In genomic region chr10:2014541-2014940, GRCh38 we compare ENCODE assay signal across 22 cellular contexts.
DNase-seq lines count a peak whose midpoint lies in the region; ATAC-seq and TF ChIP-seq lines count a peak whose summit lies in the region.
"Had no signal": no experiment of that assay in that cellular context is flagged by ENCODE, and none has a peak within 500 bp of the region (broad histone marks: within the 10 kb centered on the region; RNA-seq: fewer than 3 reads in every experiment).

No MANE protein-coding gene starts in this region.

- H3K4me1 ChIP-seq in GM23338 (ENCODE audit: insufficient read depth), result no peaks in the 10 kb centered on the region
- no peaks in the 10 kb centered on the region for H3K4me1 ChIP-seq in testis
- no peaks in the 10 kb centered on the region for H3K4me1 ChIP-seq in right lobe of liver
- H3K4me1 ChIP-seq: BE2C had no signal

- H3K4me3 ChIP-seq in GM23338 (no peak overlapping the region), testis (peak overlapping the region; percentile 1 to 25), right lobe of liver (no peak overlapping the region)
- H3K4me3 ChIP-seq: BLaER1 had no signal

- no peaks in the 10 kb centered on the region for H3K79me2 ChIP-seq in GM23338 (replicated peaks; ENCODE audit: insufficient read depth)

- H3K27ac ChIP-seq in GM23338 (ENCODE audit: low read depth) (no peak overlapping the region), testis (no peak overlapping the region), right lobe of liver (no peak overlapping the region)
- H3K27ac ChIP-seq: BLaER1 had no signal

- peaks cover under 1% of the 10 kb centered on the region; the same call in 1 of the 3 replicates for H3K9me3 Mint-ChIP-seq in GM23338
- H3K9me3 Mint-ChIP-seq: CD4-positive, alpha-beta memory T cell; CD8-positive, alpha-beta memory T cell had no signal

- WGBS in testis, 2 donors, result 63 to 74% methylated on average over 12 of the region's 12 CpGs
- 76% methylated on average over 5 of the region's 12 CpGs for WGBS in right lobe of liver (ENCODE audit: insufficient coverage, low coverage, low lambda C conversion rate, missing lambda C conversion rate)

- no peaks in the 10 kb centered on the region for H3F3A ChIP-seq in GM23338 (replicated peaks; ENCODE audit: low read depth)

- H3K4me3 Mint-ChIP-seq in GM23338, result no peak overlapping the region
- H3K4me3 Mint-ChIP-seq: CD14-positive monocyte; CD4-positive, alpha-beta memory T cell; CD4-positive, CD25-positive, alpha-beta regulatory T cell; CD8-positive, alpha-beta memory T cell had no signal

- H3K27me3 ChIP-seq in GM23338 (ENCODE audit: insufficient read depth), result no peaks in the 10 kb centered on the region
- no peaks in the 10 kb centered on the region for H3K27me3 ChIP-seq in testis
- H3K27me3 ChIP-seq in right lobe of liver, result no peaks in the 10 kb centered on the region
- H3K27me3 ChIP-seq: BE2C, BLaER1 had no signal

- H3K4me1 Mint-ChIP-seq in GM23338, result no peaks in the 10 kb centered on the region
- H3K4me1 Mint-ChIP-seq: CD14-positive monocyte; CD4-positive, alpha-beta memory T cell; CD4-positive, CD25-positive, alpha-beta regulatory T cell; CD8-positive, alpha-beta memory T cell had no signal

- TF ChIP-seq POLR2A in testis (IDR thresholded peaks at IDR 0.05), result no peak
- TF ChIP-seq POLR2A in right lobe of liver (IDR thresholded peaks at IDR 0.05), result no peak

- intact Hi-C loops in testis (cut with DNase I; ENCODE audit: low total_unique reads), result no loop called here
- intact Hi-C loops in right lobe of liver (cut with DNase I), result no loop called here

- ATAC-seq in GM23338 (no peak), right lobe of liver (no peak), HG03039 (IDR thresholded peaks at IDR 0.05; ENCODE audit: unreplicated experiment) (no peak)

- DNase-seq in GM23338 (ENCODE audit: low spot score) (peak; percentile 7), RPMI7951 (ENCODE audit: low read depth) (peak; percentile 19), testis (no peak), right lobe of liver (no peak), ecto neural progenitor cell (ENCODE audit: low spot score) (no peak)
- DNase-seq: 8988T; ACHN; BE2C; C1 segment of cervical spinal cord; CD4-positive, alpha-beta memory T cell; CD4-positive, CD25-positive, alpha-beta regulatory T cell; CD8-positive, alpha-beta memory T cell; COR-L47; DMS 273 treated with DMSO at 0.1 percent for 48 hours; DMS153; DMS53; DMS79; DND-41; GF-D8 had no signal

- H2AFZ ChIP-seq in GM23338, result no peak overlapping the region

- H3K36me3 Mint-ChIP-seq in GM23338 (ENCODE audit: low read depth), result no peaks in the 10 kb centered on the region
- H3K36me3 Mint-ChIP-seq: CD14-positive monocyte; CD4-positive, alpha-beta memory T cell; CD4-positive, CD25-positive, alpha-beta regulatory T cell; CD8-positive, alpha-beta memory T cell had no signal

- no peaks in the 10 kb centered on the region for H4K20me1 ChIP-seq in GM23338 (replicated peaks; ENCODE audit: insufficient read depth)
- H4K20me1 ChIP-seq: BLaER1 had no signal

- peaks cover 6% of the 10 kb centered on the region for H3K27me3 Mint-ChIP-seq in GM23338 (ENCODE audit: insufficient read depth, low read depth, poor library complexity)
- H3K27me3 Mint-ChIP-seq: CD4-positive, alpha-beta memory T cell; CD4-positive, CD25-positive, alpha-beta regulatory T cell; CD8-positive, alpha-beta memory T cell had no signal

- 0 out of 2 replicates have a peak, but pooled peaks cover 3% of the 10 kb centered on the region for H3K9me2 ChIP-seq in GM23338 (ENCODE audit: insufficient read depth)

- H3K4me2 ChIP-seq in GM23338, result no peak overlapping the region
- H3K4me2 ChIP-seq: BLaER1 had no signal

- H3K36me3 ChIP-seq in GM23338 (ENCODE audit: insufficient read depth) (no peaks in the 10 kb centered on the region), testis (ENCODE audit: low read depth, missing control alignments) (no peaks in the 10 kb centered on the region), right lobe of liver (no peaks in the 10 kb centered on the region)
- H3K36me3 ChIP-seq: BE2C, BLaER1 had no signal

- H3K9me3 ChIP-seq in testis (no peaks in the 10 kb centered on the region), right lobe of liver (no peaks in the 10 kb centered on the region)
- H3K9me3 ChIP-seq: BE2C had no signal

- TF ChIP-seq CTCF in GM23338 (conservative IDR thresholded peaks at IDR 0.05; ENCODE audit: low read depth in 2 of 2) (no peak), testis (IDR thresholded peaks at IDR 0.05) (no peak), right lobe of liver (IDR thresholded peaks at IDR 0.05) (no peak)

- H3K27ac Mint-ChIP-seq in GM23338, result no peak overlapping the region
- H3K27ac Mint-ChIP-seq: CD4-positive, alpha-beta memory T cell had no signal

TF ChIP-seq in GM23338, 12 proteins besides CTCF, POLR2A, EP300 and RAD21 (continues in another document):
- no peak for TF ChIP-seq ETS1 (IDR thresholded peaks at IDR 0.05)
- TF ChIP-seq ZNF331 (CRISPR knock-in tag; IDR thresholded peaks at IDR 0.05; ENCODE audit: low read depth), result no peak
- TF ChIP-seq, protein P1, sequence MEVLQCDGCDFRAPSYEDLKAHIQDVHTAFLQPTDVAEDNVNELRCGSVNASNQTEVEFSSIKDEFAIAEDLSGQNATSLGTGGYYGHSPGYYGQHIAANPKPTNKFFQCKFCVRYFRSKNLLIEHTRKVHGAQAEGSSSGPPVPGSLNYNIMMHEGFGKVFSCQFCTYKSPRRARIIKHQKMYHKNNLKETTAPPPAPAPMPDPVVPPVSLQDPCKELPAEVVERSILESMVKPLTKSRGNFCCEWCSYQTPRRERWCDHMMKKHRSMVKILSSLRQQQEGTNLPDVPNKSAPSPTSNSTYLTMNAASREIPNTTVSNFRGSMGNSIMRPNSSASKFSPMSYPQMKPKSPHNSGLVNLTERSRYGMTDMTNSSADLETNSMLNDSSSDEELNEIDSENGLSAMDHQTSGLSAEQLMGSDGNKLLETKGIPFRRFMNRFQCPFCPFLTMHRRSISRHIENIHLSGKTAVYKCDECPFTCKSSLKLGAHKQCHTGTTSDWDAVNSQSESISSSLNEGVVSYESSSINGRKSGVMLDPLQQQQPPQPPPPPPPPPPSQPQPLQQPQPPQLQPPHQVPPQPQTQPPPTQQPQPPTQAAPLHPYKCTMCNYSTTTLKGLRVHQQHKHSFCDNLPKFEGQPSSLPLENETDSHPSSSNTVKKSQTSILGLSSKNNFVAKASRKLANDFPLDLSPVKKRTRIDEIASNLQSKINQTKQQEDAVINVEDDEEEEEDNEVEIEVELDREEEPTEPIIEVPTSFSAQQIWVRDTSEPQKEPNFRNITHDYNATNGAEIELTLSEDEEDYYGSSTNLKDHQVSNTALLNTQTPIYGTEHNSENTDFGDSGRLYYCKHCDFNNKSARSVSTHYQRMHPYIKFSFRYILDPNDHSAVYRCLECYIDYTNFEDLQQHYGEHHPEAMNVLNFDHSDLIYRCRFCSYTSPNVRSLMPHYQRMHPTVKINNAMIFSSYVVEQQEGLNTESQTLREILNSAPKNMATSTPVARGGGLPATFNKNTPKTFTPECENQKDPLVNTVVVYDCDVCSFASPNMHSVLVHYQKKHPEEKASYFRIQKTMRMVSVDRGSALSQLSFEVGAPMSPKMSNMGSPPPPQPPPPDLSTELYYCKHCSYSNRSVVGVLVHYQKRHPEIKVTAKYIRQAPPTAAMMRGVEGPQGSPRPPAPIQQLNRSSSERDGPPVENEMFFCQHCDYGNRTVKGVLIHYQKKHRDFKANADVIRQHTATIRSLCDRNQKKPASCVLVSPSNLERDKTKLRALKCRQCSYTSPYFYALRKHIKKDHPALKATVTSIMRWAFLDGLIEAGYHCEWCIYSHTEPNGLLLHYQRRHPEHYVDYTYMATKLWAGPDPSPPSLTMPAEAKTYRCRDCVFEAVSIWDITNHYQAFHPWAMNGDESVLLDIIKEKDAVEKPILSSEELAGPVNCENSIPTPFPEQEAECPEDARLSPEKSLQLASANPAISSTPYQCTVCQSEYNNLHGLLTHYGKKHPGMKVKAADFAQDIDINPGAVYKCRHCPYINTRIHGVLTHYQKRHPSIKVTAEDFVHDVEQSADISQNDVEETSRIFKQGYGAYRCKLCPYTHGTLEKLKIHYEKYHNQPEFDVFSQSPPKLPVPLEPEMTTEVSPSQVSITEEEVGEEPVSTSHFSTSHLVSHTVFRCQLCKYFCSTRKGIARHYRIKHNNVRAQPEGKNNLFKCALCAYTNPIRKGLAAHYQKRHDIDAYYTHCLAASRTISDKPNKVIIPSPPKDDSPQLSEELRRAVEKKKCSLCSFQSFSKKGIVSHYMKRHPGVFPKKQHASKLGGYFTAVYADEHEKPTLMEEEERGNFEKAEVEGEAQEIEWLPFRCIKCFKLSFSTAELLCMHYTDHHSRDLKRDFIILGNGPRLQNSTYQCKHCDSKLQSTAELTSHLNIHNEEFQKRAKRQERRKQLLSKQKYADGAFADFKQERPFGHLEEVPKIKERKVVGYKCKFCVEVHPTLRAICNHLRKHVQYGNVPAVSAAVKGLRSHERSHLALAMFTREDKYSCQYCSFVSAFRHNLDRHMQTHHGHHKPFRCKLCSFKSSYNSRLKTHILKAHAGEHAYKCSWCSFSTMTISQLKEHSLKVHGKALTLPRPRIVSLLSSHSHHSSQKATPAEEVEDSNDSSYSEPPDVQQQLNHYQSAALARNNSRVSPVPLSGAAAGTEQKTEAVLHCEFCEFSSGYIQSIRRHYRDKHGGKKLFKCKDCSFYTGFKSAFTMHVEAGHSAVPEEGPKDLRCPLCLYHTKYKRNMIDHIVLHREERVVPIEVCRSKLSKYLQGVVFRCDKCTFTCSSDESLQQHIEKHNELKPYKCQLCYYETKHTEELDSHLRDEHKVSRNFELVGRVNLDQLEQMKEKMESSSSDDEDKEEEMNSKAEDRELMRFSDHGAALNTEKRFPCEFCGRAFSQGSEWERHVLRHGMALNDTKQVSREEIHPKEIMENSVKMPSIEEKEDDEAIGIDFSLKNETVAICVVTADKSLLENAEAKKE (CRISPR knock-in tag; IDR thresholded peaks at IDR 0.05), result no peak
- no peak for TF ChIP-seq NANOG (IDR thresholded peaks at IDR 0.05; ENCODE audit: borderline replicate concordance)
- TF ChIP-seq EZH2phosphoT487 (IDR thresholded peaks at IDR 0.05; ENCODE audit: unreplicated experiment), result no peak

Comparison
In these comparisons a context has a peak if more than half of its experiments do, and no peak if none do; other contexts are left out.
1. DNase-seq: peak in GM23338 (single experiment) and RPMI7951 (single experiment); none in testis (single experiment), right lobe of liver (0 of 3) and ecto neural progenitor cell (single experiment).
2. H3K4me3 ChIP-seq: peak in testis (2 of 2); none in GM23338 (single experiment) and right lobe of liver (0 of 3).